Comparison of ENCODE assay signal across 8 cellular contexts in genomic region chr2:218710334-218710686, GRCh38. TPM values are rescaled to one million over a fixed set of nuclear protein-coding genes. Genes with fewer than 3 reads are reported as not detected.
DNase-seq lines count a peak whose midpoint lies in the region; ATAC-seq and TF ChIP-seq lines count a peak whose summit lies in the region.

No MANE protein-coding gene starts in this region.

- H3K9me3 Mint-ChIP-seq in naive thymus-derived CD8-positive, alpha-beta T cell = no peaks in the 10 kb centered on the region

- no peak for DNase-seq in AG04449 (ENCODE audit: low read depth, low spot score)
- DNase-seq in LNCaP clone FGC (ENCODE audit: low read depth) = no peak
- DNase-seq in dorsolateral prefrontal cortex = no peak
- no peak for DNase-seq in naive thymus-derived CD8-positive, alpha-beta T cell
- no peak for DNase-seq in dedifferentiated amniotic fluid mesenchymal stem cell (ENCODE audit: extremely low spot score)
- no peak for DNase-seq in COR-L47 (lab: John Stamatoyannopoulos, UW)
- no peak for DNase-seq in NCI-H1417 (lab: John Stamatoyannopoulos, UW)

- H3K27ac Mint-ChIP-seq in naive thymus-derived CD8-positive, alpha-beta T cell = peak overlapping the region in 7 of 10 donors; percentile 47 to 94 (median 87)

- peak overlapping the region; percentile 93 to 99 (median 96) for H3K4me3 Mint-ChIP-seq in naive thymus-derived CD8-positive, alpha-beta T cell

- H3K36me3 Mint-ChIP-seq in naive thymus-derived CD8-positive, alpha-beta T cell = no peaks in the 10 kb centered on the region

- CTCF ChIA-PET in AG04449 (lab: Yijun Ruan, JAX) = interaction anchor here (0.6 to 6.7 kb wide), 29 partner anchors 8 to 165 kb away, joined by 3 to 97 read pairs (median 5); partner anchors contain the start of genes BCS1L, WNT6 and ZNF142

- no peak for TF ChIP-seq CTCF in AG04449 (IDR thresholded peaks at IDR 0.05; ENCODE audit: insufficient read depth, low read length, missing control alignments)
- no peak for TF ChIP-seq CTCF in LNCaP clone FGC (IDR thresholded peaks at IDR 0.05; ENCODE audit: control insufficient read depth, extremely low read depth, insufficient read depth)
- TF ChIP-seq CTCF in dorsolateral prefrontal cortex (IDR thresholded peaks at IDR 0.05 in 54 of 56, conservative IDR thresholded peaks at IDR 0.05 in 2 of 56; ENCODE audit: low read depth in 1 of 56, partially characterized antibody in 56 of 56) = no peak

- peak overlapping the region in 52 of 59 donors; percentile 30 to 96 (median 88) for H3K27ac ChIP-seq in dorsolateral prefrontal cortex

- POLR2A ChIA-PET in AG04449 (lab: Yijun Ruan, JAX) = interaction anchor here (1.0 kb wide), 1 partner anchor 51 kb away, joined by 3 read pairs; the partner anchor contains the start of genes BCS1L and ZNF142
- POLR2A ChIA-PET in naive thymus-derived CD8-positive, alpha-beta T cell (lab: Charles Lee) = interaction anchor here (0.7 to 2.3 kb wide), 11 partner anchors 12 to 676 kb away, joined by 3 to 7 read pairs (median 3); partner anchors contain the start of genes CNPPD1, CTDSP1, RNF25 and STK36

- no peaks in the 10 kb centered on the region for H3K27me3 ChIP-seq in dorsolateral prefrontal cortex

- intact Hi-C loops in dorsolateral prefrontal cortex (cut with DNase I) = loop anchor here (1.0 to 5.0 kb wide), 4 partner anchors 48 to 137 kb away; partner anchors contain the start of gene CYP27A1 (in 2 of the 2)

- peaks cover 0 to 7% (median 1%) of the 10 kb centered on the region in 5 donors for H3K27me3 Mint-ChIP-seq in naive thymus-derived CD8-positive, alpha-beta T cell

- H3K4me1 Mint-ChIP-seq in naive thymus-derived CD8-positive, alpha-beta T cell = peaks cover 10 to 23% (median 22%) of the 10 kb centered on the region in 4 donors

- peak overlapping the region; percentile 50 for H3K4me3 ChIP-seq in AG04449 (ENCODE audit: low read depth, low read length)
- H3K4me3 ChIP-seq in LNCaP clone FGC (ENCODE audit: low read depth, low read length) = peak overlapping the region; percentile 75; the same call in 1 of the 2 replicates
- peak overlapping the region; percentile 66 to 100 (median 90) for H3K4me3 ChIP-seq in dorsolateral prefrontal cortex

- no peak for ATAC-seq in naive thymus-derived CD8-positive, alpha-beta T cell
- ATAC-seq in HG02642 (IDR thresholded peaks at IDR 0.05; ENCODE audit: poor library complexity, unreplicated experiment) = no peak

RNA-seq across cellular contexts. Expression of gene TTLL4, which starts 0.3 kb away (rescaled TPM):
- total RNA-seq in dorsolateral prefrontal cortex = 100 to 1,000 TPM in 1 of 120 experiments, 10 to 100 TPM in 119; 19.5 to 103 (median 40.4) TPM
- 10 to 100 TPM; 20.4 to 23.1 TPM for total RNA-seq in naive thymus-derived CD8-positive, alpha-beta T cell
- polyA plus RNA-seq in naive thymus-derived CD8-positive, alpha-beta T cell = 1 to 10 TPM; 2.2 to 5.4 (median 3.4) TPM

RNA-seq across cellular contexts. Expression of gene STK36, which starts 38.4 kb away (rescaled TPM):
- total RNA-seq in dorsolateral prefrontal cortex = 100 to 1,000 TPM in 18 of 120 experiments, 10 to 100 TPM in 102; 35.1 to 141 (median 75.9) TPM
- 10 to 100 TPM; 22.4 to 22.5 TPM for total RNA-seq in naive thymus-derived CD8-positive, alpha-beta T cell
- polyA plus RNA-seq in naive thymus-derived CD8-positive, alpha-beta T cell = 1 to 10 TPM; 3.1 to 4.3 (median 3.6) TPM

RNA-seq across cellular contexts. Expression of gene RNF25, which starts 38.5 kb away (rescaled TPM):
- 10 to 100 TPM; 13.3 to 46.1 (median 29.1) TPM for total RNA-seq in dorsolateral prefrontal cortex
- total RNA-seq in naive thymus-derived CD8-positive, alpha-beta T cell = 10 to 100 TPM; 35.8 to 39.6 TPM
- 10 to 100 TPM; 17.3 to 25.2 (median 20.5) TPM for polyA plus RNA-seq in naive thymus-derived CD8-positive, alpha-beta T cell

RNA-seq across cellular contexts. Expression of gene BCS1L, which starts 50.8 kb away (rescaled TPM):
- total RNA-seq in dorsolateral prefrontal cortex = 10 to 100 TPM; 21.5 to 56.6 (median 35.8) TPM
- total RNA-seq in naive thymus-derived CD8-positive, alpha-beta T cell = 10 to 100 TPM; 50.7 to 57.2 TPM
- 10 to 100 TPM; 15.4 to 21.0 (median 15.8) TPM for polyA plus RNA-seq in naive thymus-derived CD8-positive, alpha-beta T cell

RNA-seq across cellular contexts. Expression of gene ZNF142, which starts 50.9 kb away (rescaled TPM):
- 10 to 100 TPM; 32.6 to 56.7 (median 43.4) TPM for total RNA-seq in dorsolateral prefrontal cortex
- total RNA-seq in naive thymus-derived CD8-positive, alpha-beta T cell = 10 to 100 TPM; 45.0 to 48.6 TPM
- polyA plus RNA-seq in naive thymus-derived CD8-positive, alpha-beta T cell = 10 to 100 TPM in 1 of 3 donors, 1 to 10 TPM in 2; 2.3 to 14.7 (median 5.1) TPM
